ENCODE assay signal across 20 cellular contexts in the genomic region with DNA sequence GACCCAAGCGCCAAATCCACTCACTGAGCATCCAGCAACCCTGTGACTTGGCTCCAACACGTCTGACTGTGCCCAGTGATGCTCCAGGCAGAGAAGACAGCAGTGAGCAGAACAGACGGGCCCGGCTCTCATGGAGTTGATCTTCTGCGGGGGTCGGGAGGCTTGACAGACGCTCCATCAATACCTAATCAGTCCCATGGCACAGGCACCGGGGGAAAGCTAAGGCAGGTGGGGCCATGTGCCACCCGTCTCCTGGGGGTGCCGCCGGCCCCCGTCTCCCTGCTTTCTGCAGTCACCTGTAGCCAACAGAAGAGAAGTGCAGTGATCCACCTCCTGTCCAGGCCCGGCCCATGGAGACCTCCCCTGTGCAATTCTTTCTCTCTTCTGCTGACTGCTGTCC. TPM values are rescaled to one million over a fixed set of nuclear protein-coding genes. Genes with fewer than 3 reads are reported as not detected.
"Had no signal": no experiment of that assay in that cellular context is flagged by ENCODE, and none has a peak within 500 bp of the region (broad histone marks: within the 10 kb centered on the region; RNA-seq: fewer than 3 reads in every experiment).

No MANE protein-coding gene starts in this region.

- H3K4me1 ChIP-seq: right atrium auricular region had no signal

- H3K27ac Mint-ChIP-seq: activated CD4-positive, alpha-beta T cell treated with anti-CD3 and anti-CD28 coated beads, Interleukin-2, amount 10 ng/mL, durations not matched to agents 7 days and 5 days; activated T-helper 1 cell treated with anti-CD3 and anti-CD28 coated beads, Interleukin-12 subunit alpha, Interleukin-12 subunit beta, Interleukin-2, Interleukin-4 antibody, amounts not matched to agents 30 ng/mL and 10 ng/mL and 1 ng/mL, durations not matched to agents 14 hours and 24 hours and 36 hours; effector memory CD8-positive, alpha-beta T cell; immature natural killer cell; stimulated activated naive CD8-positive, alpha-beta T cell treated with anti-CD3 and anti-CD28 coated beads, Interleukin-15, Interleukin-2, amounts not matched to agents 100 ng/mL and 50 ng/mL, for 24 hours; type B pancreatic cell had no signal

- H3K9me3 ChIP-seq: neutrophil, right atrium auricular region had no signal

- H3K27ac ChIP-seq: brain microvascular endothelial cell, epithelial cell of prostate, neutrophil, right atrium auricular region had no signal

- H3K4me3 Mint-ChIP-seq: activated CD4-positive, alpha-beta T cell treated with anti-CD3 and anti-CD28 coated beads, Interleukin-2, amount 10 ng/mL, durations not matched to agents 7 days and 5 days; activated T-helper 1 cell treated with anti-CD3 and anti-CD28 coated beads, Interleukin-12 subunit alpha, Interleukin-12 subunit beta, Interleukin-2, Interleukin-4 antibody, amounts not matched to agents 30 ng/mL and 10 ng/mL and 1 ng/mL, durations not matched to agents 14 hours and 24 hours and 36 hours; effector memory CD8-positive, alpha-beta T cell; immature natural killer cell; stimulated activated naive CD8-positive, alpha-beta T cell treated with anti-CD3 and anti-CD28 coated beads, Interleukin-15, Interleukin-2, amounts not matched to agents 100 ng/mL and 50 ng/mL, for 24 hours; type B pancreatic cell had no signal

- H3K4me1 Mint-ChIP-seq: activated CD4-positive, alpha-beta T cell treated with anti-CD3 and anti-CD28 coated beads, Interleukin-2, amount 10 ng/mL, durations not matched to agents 7 days and 5 days; immature natural killer cell had no signal

- H3K4me3 ChIP-seq: lung, right atrium auricular region had no signal

- H3K36me3 ChIP-seq: brain microvascular endothelial cell, neutrophil, right atrium auricular region had no signal

- H3K36me3 Mint-ChIP-seq: immature natural killer cell, type B pancreatic cell had no signal

- FAIRE-seq: small intestine had no signal

- H3K27me3 ChIP-seq: brain microvascular endothelial cell, neutrophil, right atrium auricular region had no signal

- ATAC-seq: effector memory CD8-positive, alpha-beta T cell had no signal

- DNase-seq: activated CD4-positive, alpha-beta T cell treated with anti-CD3 and anti-CD28 coated beads, Interleukin-2, amount 10 ng/mL, durations not matched to agents 7 days and 5 days; activated CD4-positive, CD25-positive, alpha-beta regulatory T cell; activated naive CD4-positive, alpha-beta T cell treated with Interleukin-2 at 50 U/mL for 16 hours; anterior cingulate cortex; brain microvascular endothelial cell; dermis blood vessel endothelial cell; effector memory CD8-positive, alpha-beta T cell; foreskin melanocyte; immature natural killer cell; small intestine; T-helper 2 cell had no signal

- H3K9me3 Mint-ChIP-seq: activated CD4-positive, alpha-beta T cell treated with anti-CD3 and anti-CD28 coated beads, Interleukin-2, amount 10 ng/mL, durations not matched to agents 7 days and 5 days; activated T-helper 1 cell treated with anti-CD3 and anti-CD28 coated beads, Interleukin-12 subunit alpha, Interleukin-12 subunit beta, Interleukin-2, Interleukin-4 antibody, amounts not matched to agents 30 ng/mL and 10 ng/mL and 1 ng/mL, durations not matched to agents 14 hours and 24 hours and 36 hours; effector memory CD8-positive, alpha-beta T cell; immature natural killer cell; stimulated activated naive CD8-positive, alpha-beta T cell treated with anti-CD3 and anti-CD28 coated beads, Interleukin-15, Interleukin-2, amounts not matched to agents 100 ng/mL and 50 ng/mL, for 24 hours; type B pancreatic cell had no signal

RNA-seq across cellular contexts. Expression of a gene that starts 47.5 kb away (rescaled TPM):
- total RNA-seq: activated CD4-positive, alpha-beta T cell treated with anti-CD3 and anti-CD28 coated beads, Interleukin-2, amount 10 ng/mL, durations not matched to agents 7 days and 5 days; activated T-helper 1 cell treated with anti-CD3 and anti-CD28 coated beads, Interleukin-12 subunit alpha, Interleukin-12 subunit beta, Interleukin-2, Interleukin-4 antibody, amounts not matched to agents 30 ng/mL and 10 ng/mL and 1 ng/mL, durations not matched to agents 14 hours and 24 hours and 36 hours; dermis blood vessel endothelial cell; fibroblast of lung; lung; right atrium auricular region; temporal lobe had no signal
- polyA plus RNA-seq: fibroblast of lung, immature natural killer cell, lung, small intestine had no signal
